1 cellular context compared by ENCODE assay signal in the genomic region with DNA sequence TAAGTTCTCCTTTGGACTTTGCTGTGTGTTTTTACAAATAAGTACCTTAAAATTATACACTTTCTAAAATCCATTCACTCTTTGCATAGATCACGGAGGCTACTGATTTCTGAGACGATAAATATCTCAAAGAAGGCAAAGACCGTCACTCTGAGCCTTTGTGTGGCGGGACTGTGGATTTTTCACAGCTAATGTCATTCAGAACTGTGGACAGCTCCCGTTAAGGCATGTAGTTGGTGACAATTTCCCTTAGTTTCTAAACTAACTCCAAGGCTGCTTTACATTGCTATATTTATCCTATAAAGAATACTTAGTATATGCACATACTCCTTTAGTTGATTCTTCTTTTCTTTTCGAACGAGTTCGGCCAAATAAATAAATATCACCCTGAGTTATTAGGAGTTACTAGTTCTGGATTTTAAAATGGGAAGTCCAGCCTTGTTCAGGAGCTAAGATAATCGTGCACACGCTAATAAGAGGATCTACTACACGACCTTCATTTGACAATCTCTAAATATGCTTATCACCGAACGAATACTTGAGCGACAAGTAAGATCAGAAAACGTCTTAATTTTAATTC.
TF ChIP-seq lines count a peak whose summit lies in the region.

No MANE protein-coding gene starts in this region.

TF ChIP-seq in SK-N-SH, 30 proteins besides CTCF, POLR2A, EP300 and RAD21 (continued from another document):
- TF ChIP-seq, protein P1, sequence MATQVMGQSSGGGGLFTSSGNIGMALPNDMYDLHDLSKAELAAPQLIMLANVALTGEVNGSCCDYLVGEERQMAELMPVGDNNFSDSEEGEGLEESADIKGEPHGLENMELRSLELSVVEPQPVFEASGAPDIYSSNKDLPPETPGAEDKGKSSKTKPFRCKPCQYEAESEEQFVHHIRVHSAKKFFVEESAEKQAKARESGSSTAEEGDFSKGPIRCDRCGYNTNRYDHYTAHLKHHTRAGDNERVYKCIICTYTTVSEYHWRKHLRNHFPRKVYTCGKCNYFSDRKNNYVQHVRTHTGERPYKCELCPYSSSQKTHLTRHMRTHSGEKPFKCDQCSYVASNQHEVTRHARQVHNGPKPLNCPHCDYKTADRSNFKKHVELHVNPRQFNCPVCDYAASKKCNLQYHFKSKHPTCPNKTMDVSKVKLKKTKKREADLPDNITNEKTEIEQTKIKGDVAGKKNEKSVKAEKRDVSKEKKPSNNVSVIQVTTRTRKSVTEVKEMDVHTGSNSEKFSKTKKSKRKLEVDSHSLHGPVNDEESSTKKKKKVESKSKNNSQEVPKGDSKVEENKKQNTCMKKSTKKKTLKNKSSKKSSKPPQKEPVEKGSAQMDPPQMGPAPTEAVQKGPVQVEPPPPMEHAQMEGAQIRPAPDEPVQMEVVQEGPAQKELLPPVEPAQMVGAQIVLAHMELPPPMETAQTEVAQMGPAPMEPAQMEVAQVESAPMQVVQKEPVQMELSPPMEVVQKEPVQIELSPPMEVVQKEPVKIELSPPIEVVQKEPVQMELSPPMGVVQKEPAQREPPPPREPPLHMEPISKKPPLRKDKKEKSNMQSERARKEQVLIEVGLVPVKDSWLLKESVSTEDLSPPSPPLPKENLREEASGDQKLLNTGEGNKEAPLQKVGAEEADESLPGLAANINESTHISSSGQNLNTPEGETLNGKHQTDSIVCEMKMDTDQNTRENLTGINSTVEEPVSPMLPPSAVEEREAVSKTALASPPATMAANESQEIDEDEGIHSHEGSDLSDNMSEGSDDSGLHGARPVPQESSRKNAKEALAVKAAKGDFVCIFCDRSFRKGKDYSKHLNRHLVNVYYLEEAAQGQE (IDR thresholded peaks at IDR 0.05; ENCODE audit: low read depth, low read length), result peak; percentile 93
